ENCODE assay signal across 1 cellular context in genomic region chr18:54848121-54848520, GRCh38.
TF ChIP-seq lines count a peak whose summit lies in the region.

No MANE protein-coding gene starts in this region.

TF ChIP-seq in HepG2, 621 proteins besides CTCF, POLR2A, EP300 and RAD21 (continued from another document):
- no peak for TF ChIP-seq TOE1 (CRISPR knock-in tag; IDR thresholded peaks at IDR 0.05)
